12 cellular contexts compared by ENCODE assay signal in genomic region chr7:106770191-106770590, GRCh38.
A peak's percentile ranks its signal among the peaks of the same experiment; 100 is the strongest.
DNase-seq lines count a peak whose midpoint lies in the region; TF ChIP-seq lines count a peak whose summit lies in the region.
"Had no signal": no experiment of that assay in that cellular context is flagged by ENCODE, and none has a peak within 500 bp of the region (broad histone marks: within the 10 kb centered on the region; RNA-seq: fewer than 3 reads in every experiment).

No MANE protein-coding gene starts in this region.

- H3K36me3 ChIP-seq in OCI-LY3 (replicated peaks; ENCODE audit: low read depth, low read length) = peaks cover 4% of the 10 kb centered on the region
- H3K36me3 ChIP-seq in mesodermal cell (ENCODE audit: control insufficient read depth, insufficient read depth, low read length) = no peaks in the 10 kb centered on the region

- in situ Hi-C loops in Caki2 (cut with HindIII; ENCODE audit: low pct_unique_long_range_greater_than_20kb, low sequenced_read_pairs) = no loop called here

- H3K9ac ChIP-seq in OCI-LY3 (ENCODE audit: low read length) = no peak overlapping the region

- H2AFZ ChIP-seq in OCI-LY3 (ENCODE audit: low read depth, low read length) = no peak overlapping the region

- WGBS in mesodermal cell (ENCODE audit: insufficient coverage in 2 of 2), 2 experiments = 100% methylated on average over 1 of the region's 2 CpGs; no CpG with 5 or more reads in 1 of the 2 experiments

- H3K4me1 ChIP-seq in OCI-LY3 (ENCODE audit: low read length) (peaks cover 54% of the 10 kb centered on the region), mesodermal cell (ENCODE audit: control insufficient read depth, insufficient read depth, low read length, poor library complexity, severe bottlenecking) (peaks cover 45% of the 10 kb centered on the region)

- no peaks in the 10 kb centered on the region for H3K27me3 ChIP-seq in OCI-LY3 (ENCODE audit: low read depth, low read length)

- H3K4me2 ChIP-seq in OCI-LY3 (ENCODE audit: low read length) = no peak overlapping the region

- DNase-seq in Caki2 (ENCODE audit: low read depth) (peak; percentile 69), cardiac fibroblast (ENCODE audit: low read depth in 2 of 2) (peak; percentile 66 to 90), 8988T (no peak), NOMO-1 (lab: John Stamatoyannopoulos, UW; ENCODE audit: unreplicated experiment in 2 of 2) (no peak), occipital lobe (lab: John Stamatoyannopoulos, UW) (no peak), C1 segment of cervical spinal cord (lab: John Stamatoyannopoulos, UW) (no peak)
- DNase-seq: dorsolateral prefrontal cortex; GDM1; NCI-H1436 treated with DMSO at 0.1 percent for 48 hours; NK-92 treated with Interleukin-12 subunit alpha and Interleukin-12 subunit beta, amount 100 ng/mL, for 24 hours had no signal

- TF ChIP-seq CTCF in OCI-LY3 (IDR thresholded peaks at IDR 0.05; ENCODE audit: low read depth, low read length) (no peak), cardiac fibroblast (IDR thresholded peaks at IDR 0.05; ENCODE audit: low read depth, low read length) (no peak)

- no peaks in the 10 kb centered on the region for H3K9me3 ChIP-seq in OCI-LY3 (ENCODE audit: insufficient read depth, low read length)
- H3K9me3 ChIP-seq in mesodermal cell (ENCODE audit: control insufficient read depth, low read length) = no peaks in the 10 kb centered on the region

- no peaks in the 10 kb centered on the region for H3K79me2 ChIP-seq in OCI-LY3 (ENCODE audit: low read length)

- H3K4me3 ChIP-seq in OCI-LY3 (ENCODE audit: low read length) (no peak overlapping the region), cardiac fibroblast (replicated peaks in 1 of 2; ENCODE audit: low read depth in 2 of 2, low read length in 2 of 2) (no peak overlapping the region), mesodermal cell (ENCODE audit: extremely low read depth, insufficient read depth, low read length, poor library complexity, severe bottlenecking) (no peak overlapping the region)
- H3K4me3 ChIP-seq: dorsolateral prefrontal cortex had no signal

- H3K27ac ChIP-seq in OCI-LY3 (ENCODE audit: low read length) = peak overlapping the region; percentile 95
- H3K27ac ChIP-seq in mesodermal cell (ENCODE audit: low read depth, low read length, severe bottlenecking) = peak overlapping the region; percentile 85
- H3K27ac ChIP-seq: dorsolateral prefrontal cortex had no signal

- no peaks in the 10 kb centered on the region for H4K20me1 ChIP-seq in OCI-LY3 (ENCODE audit: insufficient read depth, low read length)

Comparison
In these comparisons a context has a peak if more than half of its experiments do, and no peak if none do; other contexts are left out.
1. DNase-seq: peak in Caki2 (single experiment) and cardiac fibroblast (2 of 2); none in 8988T (single experiment), NOMO-1 (0 of 2), occipital lobe (single experiment) and C1 segment of cervical spinal cord (0 of 14).